Comparison of ENCODE assay signal across 9 cellular contexts in the genomic region with DNA sequence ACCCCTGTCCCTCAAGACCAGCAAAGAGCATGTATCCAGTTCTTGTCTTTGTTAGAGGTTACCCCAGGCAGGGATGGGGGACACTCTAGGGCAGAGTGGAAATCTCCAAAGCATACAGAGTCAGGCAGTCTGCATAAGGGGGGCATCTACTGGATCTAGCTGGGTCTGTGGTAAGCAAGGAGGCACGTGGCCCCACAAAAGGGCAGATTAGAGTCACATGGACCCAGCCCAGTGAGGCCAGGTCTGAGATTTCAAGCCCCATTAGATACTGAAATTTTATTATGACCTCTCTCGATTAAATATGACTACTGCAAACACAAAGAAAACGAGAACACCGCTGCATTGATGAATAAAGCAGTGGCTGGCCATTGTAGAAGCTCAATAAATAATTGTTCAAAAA. TPM values are rescaled to one million over a fixed set of nuclear protein-coding genes. Genes with fewer than 3 reads are reported as not detected.
"Had no signal": no experiment of that assay in that cellular context is flagged by ENCODE, and none has a peak within 500 bp of the region (broad histone marks: within the 10 kb centered on the region; RNA-seq: fewer than 3 reads in every experiment).

No MANE protein-coding gene starts in this region.

- H3K27ac Mint-ChIP-seq: H9 had no signal

- FAIRE-seq: H54, K562 had no signal

- DNase-seq: GOT3, H9, HCEC 1CT, IMR-90, KG1 had no signal

- H3K4me3 ChIP-seq: K562 had no signal

- H3K27ac ChIP-seq: HL-60 had no signal

- H3K9me3 Mint-ChIP-seq: H9 had no signal

- ATAC-seq: K562 had no signal

RNA-seq across cellular contexts. Expression of gene GPR139, which starts 1.6 kb away (rescaled TPM):
- total RNA-seq: HT1080, IMR-90, K562 had no signal
- polyA plus RNA-seq: IMR-90, K562 had no signal
